ENCODE assay signal across 9 cellular contexts in the genomic region with DNA sequence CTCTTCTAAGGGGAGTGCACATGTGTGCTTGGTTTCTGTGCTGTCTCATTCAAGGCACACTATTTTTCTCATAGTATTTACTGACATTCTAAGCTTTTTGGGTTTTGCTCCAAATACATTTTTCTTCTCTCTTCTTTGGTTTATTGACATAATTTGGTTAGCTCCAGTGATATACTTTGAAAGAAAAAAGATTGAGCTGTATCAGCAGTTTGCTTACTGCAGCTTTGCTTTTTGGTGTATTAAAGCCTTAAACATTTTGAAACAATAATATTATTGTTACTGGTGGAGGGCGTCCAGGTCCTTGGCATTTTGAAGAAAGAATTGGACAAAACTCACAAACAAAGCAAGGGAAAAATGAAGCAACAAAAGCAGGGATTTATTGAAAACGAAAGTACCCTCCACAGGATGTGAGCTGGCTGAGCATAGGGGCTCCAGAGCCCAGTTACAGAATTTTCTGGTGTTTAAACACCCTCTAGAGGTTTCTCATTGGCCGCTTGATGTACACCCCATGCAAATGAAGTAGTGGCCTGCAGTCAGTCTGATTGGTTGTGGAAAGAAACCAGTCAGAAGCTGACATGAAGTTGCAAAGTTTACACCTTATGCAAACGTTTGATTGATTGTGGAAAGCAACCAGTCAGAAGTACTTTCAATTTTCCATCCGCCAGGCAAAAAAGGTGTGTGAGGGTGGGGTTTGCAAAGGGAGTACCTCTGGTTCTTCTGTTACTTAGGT.
DNase-seq lines count a peak whose midpoint lies in the region; ATAC-seq, FAIRE-seq and TF ChIP-seq lines count a peak whose summit lies in the region.
"Had no signal": no experiment of that assay in that cellular context is flagged by ENCODE, and none has a peak within 500 bp of the region (broad histone marks: within the 10 kb centered on the region; RNA-seq: fewer than 3 reads in every experiment).

No MANE protein-coding gene starts in this region.

- DNase-seq in activated CD4-positive, alpha-beta T cell treated with anti-CD3 and anti-CD28 coated beads, Interleukin-2, amount 10 ng/mL, durations not matched to agents 24 days and 14 days, result peak; percentile 70
- DNase-seq in activated CD4-positive, alpha-beta T cell treated with anti-CD3 and anti-CD28 coated beads, Interleukin-2, amount 50 U/mL, for 4 hours, result no peak
- DNase-seq in Right ventricle myocardium inferior (ENCODE audit: missing footprints), result no peak
- peak; percentile 72 for DNase-seq in small intestine
- DNase-seq in 8988T, result no peak
- no peak for DNase-seq in NCI-H146 treated with DMSO at 0.1 percent for 48 hours (lab: John Stamatoyannopoulos, UW; ENCODE audit: unreplicated experiment)

- H3K4me3 Mint-ChIP-seq in activated CD4-positive, alpha-beta T cell treated with anti-CD3 and anti-CD28 coated beads, Interleukin-2, amount 10 ng/mL, durations not matched to agents 24 days and 14 days, result no peak overlapping the region

- 26 to 42% (median 38%) methylated on average over 5 of the region's 5 CpGs for WGBS in small intestine, 3 donors

- FAIRE-seq in small intestine (lab: Jason Lieb, UNC), result no peak
- FAIRE-seq: TTC549 had no signal

- H3K9me3 Mint-ChIP-seq in activated CD4-positive, alpha-beta T cell treated with anti-CD3 and anti-CD28 coated beads, Interleukin-2, amount 10 ng/mL, durations not matched to agents 24 days and 14 days, result no peaks in the 10 kb centered on the region

- no peak for TF ChIP-seq CTCF in WI38 (IDR thresholded peaks at IDR 0.05; ENCODE audit: low read depth, low read length)

- intact Hi-C loops in activated CD4-positive, alpha-beta T cell treated with anti-CD3 and anti-CD28 coated beads, Interleukin-2, amount 10 ng/mL, durations not matched to agents 24 days and 14 days (cut with micrococcal nuclease), result no loop called here
- intact Hi-C loops in Right ventricle myocardium inferior (cut with DNase I), result loop anchor here (10.0 kb wide), 1 partner anchor 64 kb away; a partner anchor contains a TSS

- H3K27ac Mint-ChIP-seq in activated CD4-positive, alpha-beta T cell treated with anti-CD3 and anti-CD28 coated beads, Interleukin-2, amount 10 ng/mL, durations not matched to agents 24 days and 14 days, result no peak overlapping the region

- H3K27ac ChIP-seq in small intestine (ENCODE audit: low read depth in 1 of 2, low read length in 1 of 2), result no peak overlapping the region

- H3K27me3 ChIP-seq in small intestine (ENCODE audit: control insufficient read depth in 2 of 2, insufficient read depth in 2 of 2, low read length in 2 of 2), result no peaks in the 10 kb centered on the region

- peaks cover 6% of the 10 kb centered on the region for H3K4me1 Mint-ChIP-seq in activated CD4-positive, alpha-beta T cell treated with anti-CD3 and anti-CD28 coated beads, Interleukin-2, amount 10 ng/mL, durations not matched to agents 24 days and 14 days

- peak overlapping the region; percentile 43 for H3K4me3 ChIP-seq in WI38 (ENCODE audit: low read depth, low read length)
- H3K4me3 ChIP-seq in small intestine (ENCODE audit: low read depth in 1 of 2, low read length in 2 of 2), result no peak overlapping the region

- peaks cover 0 to 2% of the 10 kb centered on the region in 2 donors for H3K4me1 ChIP-seq in small intestine (ENCODE audit: control insufficient read depth in 2 of 2, insufficient read depth in 1 of 2, low read depth in 1 of 2, low read length in 1 of 2)

- H3K27me3 Mint-ChIP-seq in activated CD4-positive, alpha-beta T cell treated with anti-CD3 and anti-CD28 coated beads, Interleukin-2, amount 10 ng/mL, durations not matched to agents 24 days and 14 days, result peaks cover 4% of the 10 kb centered on the region

- H3K9me3 ChIP-seq in small intestine (ENCODE audit: control insufficient read depth, low read depth), result no peaks in the 10 kb centered on the region

- peak; percentile 68 for ATAC-seq in Right ventricle myocardium inferior
- ATAC-seq in HG03039 (IDR thresholded peaks at IDR 0.05; ENCODE audit: unreplicated experiment), result no peak

- no peaks in the 10 kb centered on the region for H3K36me3 ChIP-seq in small intestine (ENCODE audit: control insufficient read depth in 2 of 2, insufficient read depth in 2 of 2, low read length in 2 of 2)

- H3K36me3 Mint-ChIP-seq in activated CD4-positive, alpha-beta T cell treated with anti-CD3 and anti-CD28 coated beads, Interleukin-2, amount 10 ng/mL, durations not matched to agents 24 days and 14 days (ENCODE audit: low read depth), result no peaks in the 10 kb centered on the region

Comparison
In these comparisons a context has a peak if more than half of its experiments do, and no peak if none do; other contexts are left out.
1. DNase-seq: peak in activated CD4-positive, alpha-beta T cell treated with anti-CD3 and anti-CD28 coated beads, Interleukin-2, amount 10 ng/mL, durations not matched to agents 24 days and 14 days (single experiment) and small intestine (single experiment); none in activated CD4-positive, alpha-beta T cell treated with anti-CD3 and anti-CD28 coated beads, Interleukin-2, amount 50 U/mL, for 4 hours (0 of 2), Right ventricle myocardium inferior (single experiment), 8988T (single experiment) and NCI-H146 treated with DMSO at 0.1 percent for 48 hours (single experiment).